In genomic region chr11:66592457-66593302, GRCh38 we compare ENCODE assay signal across 1 cellular context.
TF ChIP-seq lines count a peak whose summit lies in the region.

Gene CCDC87 (minus strand): TSS chr11:66593063. CDS start chr11:66593015, 48 bp downstream.
Gene CCS (plus strand): TSS chr11:66593185. CDS start chr11:66593262, 77 bp downstream.

TF ChIP-seq in K562, 482 proteins besides CTCF, POLR2A, EP300 and RAD21 (continued from another document and continues in another):
- TF ChIP-seq ZNF518B (CRISPR knock-in tag; IDR thresholded peaks at IDR 0.05) (no peak), ZNF197 (CRISPR knock-in tag; IDR thresholded peaks at IDR 0.05; ENCODE audit: low read depth) (no peak), NR3C1 (CRISPR knock-in tag; IDR thresholded peaks at IDR 0.05) (no peak), SMAD1 (IDR thresholded peaks at IDR 0.05; ENCODE audit: low read depth, low read length, partially characterized antibody) (no peak), PATZ1 (CRISPR knock-in tag; IDR thresholded peaks at IDR 0.05; ENCODE audit: borderline replicate concordance) (no peak), HSF4 (CRISPR knock-in tag; IDR thresholded peaks at IDR 0.05; ENCODE audit: borderline replicate concordance) (no peak), NR0B1 (IDR thresholded peaks at IDR 0.05; ENCODE audit: partially characterized antibody) (no peak), NFE2 (IDR thresholded peaks at IDR 0.05; ENCODE audit: low read depth) (0 out of 2 replicates have a peak, but pooled peaks have one; percentile 20), NRF1 (conservative IDR thresholded peaks at IDR 0.05 in 1 of 2, IDR thresholded peaks at IDR 0.05 in 1 of 2) (peak; percentile 98), ELF4 (CRISPR knock-in tag; IDR thresholded peaks at IDR 0.05) (no peak), HIVEP1 (CRISPR knock-in tag; IDR thresholded peaks at IDR 0.05) (no peak), CHAMP1 (IDR thresholded peaks at IDR 0.05) (no peak), ZNF407 (IDR thresholded peaks at IDR 0.05; ENCODE audit: low read depth) (no peak), THAP7 (CRISPR knock-in tag; IDR thresholded peaks at IDR 0.05) (no peak), ARHGAP35 (IDR thresholded peaks at IDR 0.05; ENCODE audit: partially characterized antibody) (no peak), NFXL1 (CRISPR knock-in tag; IDR thresholded peaks at IDR 0.05) (no peak), NCOA4 (IDR thresholded peaks at IDR 0.05; ENCODE audit: partially characterized antibody) (no peak), ZNF12 (CRISPR knock-in tag; IDR thresholded peaks at IDR 0.05) (peak; percentile 37; the same call in 1 of the 2 replicates), TEAD1 (CRISPR knock-in tag; IDR thresholded peaks at IDR 0.05) (peak in 1 of 2 experiments; percentile 73; a peak in 1 of 4 replicates), KLF16 (IDR thresholded peaks at IDR 0.05) (peak; percentile 66; the same call in 1 of the 2 replicates), ZNF655 (CRISPR knock-in tag; IDR thresholded peaks at IDR 0.05) (no peak), ELF1 (tag; IDR thresholded peaks at IDR 0.05) (no peak), DPF2 (IDR thresholded peaks at IDR 0.05) (no peak; the same call in 1 of the 2 replicates), HNRNPUL1 (IDR thresholded peaks at IDR 0.05; ENCODE audit: low read length) (no peak), ZNF408 (CRISPR knock-in tag; IDR thresholded peaks at IDR 0.05; ENCODE audit: low read depth) (no peak), MAFG (tag; conservative IDR thresholded peaks at IDR 0.05) (no peak), TBL1XR1 (IDR thresholded peaks at IDR 0.05; ENCODE audit: low read length in 2 of 2) (peak in 1 of 2 experiments; percentile 10; a peak in 1 of 4 replicates), STAG1 (CRISPR knock-in tag; IDR thresholded peaks at IDR 0.05; ENCODE audit: borderline replicate concordance) (no peak), GATAD2B (IDR thresholded peaks at IDR 0.05; ENCODE audit: borderline replicate concordance) (no peak), ZBTB17 (CRISPR knock-in tag; IDR thresholded peaks at IDR 0.05) (peak; percentile 79), DNMT1 (IDR thresholded peaks at IDR 0.05) (no peak), GTF2A2 (tag; IDR thresholded peaks at IDR 0.05) (no peak), GTF2E2 (tag; IDR thresholded peaks at IDR 0.05) (no peak), BMI1 (IDR thresholded peaks at IDR 0.05; ENCODE audit: low read length) (peak; percentile 58; the same call in 1 of the 2 replicates), ZKSCAN1 (IDR thresholded peaks at IDR 0.05; ENCODE audit: low read depth, low read length) (peak; percentile 63; the same call in 1 of the 2 replicates), HNRNPL (IDR thresholded peaks at IDR 0.05; ENCODE audit: low read depth, low read length) (no peak), PBX2 (CRISPR knock-in tag; IDR thresholded peaks at IDR 0.05; ENCODE audit: low read depth) (no peak), PBX2 (tag; conservative IDR thresholded peaks at IDR 0.05; ENCODE audit: low read depth) (no peak), RAD51 (IDR thresholded peaks at IDR 0.05; ENCODE audit: borderline replicate concordance, low read depth) (no peak; the same call in 1 of the 2 replicates), ZNF696 (CRISPR knock-in tag; conservative IDR thresholded peaks at IDR 0.05) (no peak)
